Comparison of ENCODE assay signal across 1 cellular context in the genomic region with DNA sequence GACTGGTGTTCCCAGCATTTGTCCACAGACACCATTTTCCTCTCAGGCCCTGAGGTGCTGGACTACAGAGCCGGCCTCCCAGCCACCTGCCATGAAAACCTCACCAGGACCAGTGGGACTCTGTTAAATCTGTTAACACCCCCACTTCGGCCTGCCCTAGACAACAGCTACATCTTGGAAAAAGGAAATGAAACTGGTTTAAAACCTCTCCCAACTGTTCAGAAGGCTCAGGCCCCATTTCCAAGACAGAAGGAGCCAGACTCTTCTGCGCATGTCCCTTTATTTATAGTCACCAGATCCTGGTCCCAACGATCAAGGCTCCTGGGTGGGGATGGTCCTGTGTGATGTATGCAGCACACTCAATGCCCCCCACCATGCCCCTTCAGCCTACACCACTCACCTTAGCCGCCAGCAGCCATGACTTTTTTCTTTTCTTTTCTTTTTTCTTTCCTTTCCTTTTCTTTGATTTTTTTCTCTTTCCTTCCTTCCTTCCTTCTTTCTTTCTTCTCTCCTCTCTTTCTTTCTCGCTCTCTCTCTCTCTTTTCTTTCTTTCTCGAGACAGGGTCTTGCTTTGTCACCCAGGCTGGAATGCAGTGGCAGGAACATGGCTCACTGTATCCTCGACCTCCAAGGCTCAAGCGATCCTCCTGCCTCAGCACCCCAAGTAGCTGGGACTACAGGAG.
A peak's percentile ranks its signal among the peaks of the same experiment; 100 is the strongest.
TF ChIP-seq lines count a peak whose summit lies in the region.

No MANE protein-coding gene starts in this region.

TF ChIP-seq in K562, 482 proteins besides CTCF, POLR2A, EP300 and RAD21 (continued from another document):
- TF ChIP-seq, protein P1, sequence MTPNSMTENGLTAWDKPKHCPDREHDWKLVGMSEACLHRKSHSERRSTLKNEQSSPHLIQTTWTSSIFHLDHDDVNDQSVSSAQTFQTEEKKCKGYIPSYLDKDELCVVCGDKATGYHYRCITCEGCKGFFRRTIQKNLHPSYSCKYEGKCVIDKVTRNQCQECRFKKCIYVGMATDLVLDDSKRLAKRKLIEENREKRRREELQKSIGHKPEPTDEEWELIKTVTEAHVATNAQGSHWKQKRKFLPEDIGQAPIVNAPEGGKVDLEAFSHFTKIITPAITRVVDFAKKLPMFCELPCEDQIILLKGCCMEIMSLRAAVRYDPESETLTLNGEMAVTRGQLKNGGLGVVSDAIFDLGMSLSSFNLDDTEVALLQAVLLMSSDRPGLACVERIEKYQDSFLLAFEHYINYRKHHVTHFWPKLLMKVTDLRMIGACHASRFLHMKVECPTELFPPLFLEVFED (CRISPR knock-in tag; conservative IDR thresholded peaks at IDR 0.05) = 0 out of 2 replicates have a peak, but pooled peaks have one; percentile 15
- TF ChIP-seq MAZ (CRISPR knock-in tag; conservative IDR thresholded peaks at IDR 0.05 in 1 of 2, IDR thresholded peaks at IDR 0.05 in 1 of 2) = no peak
- no peak for TF ChIP-seq RBFOX2 (IDR thresholded peaks at IDR 0.05; ENCODE audit: low read depth, low read length)
- TF ChIP-seq MXI1 (IDR thresholded peaks at IDR 0.05; ENCODE audit: low read depth, low read length) = no peak
- TF ChIP-seq, protein P2, sequence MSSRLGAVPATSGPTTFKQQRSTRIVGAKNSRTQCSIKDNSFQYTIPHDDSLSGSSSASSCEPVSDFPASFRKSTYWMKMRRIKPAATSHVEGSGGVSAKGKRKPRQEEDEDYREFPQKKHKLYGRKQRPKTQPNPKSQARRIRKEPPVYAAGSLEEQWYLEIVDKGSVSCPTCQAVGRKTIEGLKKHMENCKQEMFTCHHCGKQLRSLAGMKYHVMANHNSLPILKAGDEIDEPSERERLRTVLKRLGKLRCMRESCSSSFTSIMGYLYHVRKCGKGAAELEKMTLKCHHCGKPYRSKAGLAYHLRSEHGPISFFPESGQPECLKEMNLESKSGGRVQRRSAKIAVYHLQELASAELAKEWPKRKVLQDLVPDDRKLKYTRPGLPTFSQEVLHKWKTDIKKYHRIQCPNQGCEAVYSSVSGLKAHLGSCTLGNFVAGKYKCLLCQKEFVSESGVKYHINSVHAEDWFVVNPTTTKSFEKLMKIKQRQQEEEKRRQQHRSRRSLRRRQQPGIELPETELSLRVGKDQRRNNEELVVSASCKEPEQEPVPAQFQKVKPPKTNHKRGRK (tag; IDR thresholded peaks at IDR 0.05) = peak; percentile 91
- no peak for TF ChIP-seq NFYB (IDR thresholded peaks at IDR 0.05; ENCODE audit: extremely low read depth, insufficient read length)
- TF ChIP-seq, protein P3, sequence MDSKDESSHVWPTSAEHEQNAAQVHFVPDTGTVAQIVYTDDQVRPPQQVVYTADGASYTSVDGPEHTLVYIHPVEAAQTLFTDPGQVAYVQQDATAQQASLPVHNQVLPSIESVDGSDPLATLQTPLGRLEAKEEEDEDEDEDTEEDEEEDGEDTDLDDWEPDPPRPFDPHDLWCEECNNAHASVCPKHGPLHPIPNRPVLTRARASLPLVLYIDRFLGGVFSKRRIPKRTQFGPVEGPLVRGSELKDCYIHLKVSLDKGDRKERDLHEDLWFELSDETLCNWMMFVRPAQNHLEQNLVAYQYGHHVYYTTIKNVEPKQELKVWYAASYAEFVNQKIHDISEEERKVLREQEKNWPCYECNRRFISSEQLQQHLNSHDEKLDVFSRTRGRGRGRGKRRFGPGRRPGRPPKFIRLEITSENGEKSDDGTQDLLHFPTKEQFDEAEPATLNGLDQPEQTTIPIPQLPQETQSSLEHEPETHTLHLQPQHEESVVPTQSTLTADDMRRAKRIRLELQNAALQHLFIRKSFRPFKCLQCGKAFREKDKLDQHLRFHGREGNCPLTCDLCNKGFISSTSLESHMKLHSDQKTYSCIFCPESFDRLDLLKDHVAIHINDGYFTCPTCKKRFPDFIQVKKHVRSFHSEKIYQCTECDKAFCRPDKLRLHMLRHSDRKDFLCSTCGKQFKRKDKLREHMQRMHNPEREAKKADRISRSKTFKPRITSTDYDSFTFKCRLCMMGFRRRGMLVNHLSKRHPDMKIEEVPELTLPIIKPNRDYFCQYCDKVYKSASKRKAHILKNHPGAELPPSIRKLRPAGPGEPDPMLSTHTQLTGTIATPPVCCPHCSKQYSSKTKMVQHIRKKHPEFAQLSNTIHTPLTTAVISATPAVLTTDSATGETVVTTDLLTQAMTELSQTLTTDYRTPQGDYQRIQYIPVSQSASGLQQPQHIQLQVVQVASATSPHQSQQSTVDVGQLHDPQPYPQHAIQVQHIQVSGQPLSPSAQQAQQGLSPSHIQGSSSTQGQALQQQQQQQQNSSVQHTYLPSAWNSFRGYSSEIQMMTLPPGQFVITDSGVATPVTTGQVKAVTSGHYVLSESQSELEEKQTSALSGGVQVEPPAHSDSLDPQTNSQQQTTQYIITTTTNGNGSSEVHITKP (IDR thresholded peaks at IDR 0.05; ENCODE audit: partially characterized antibody) = no peak
- TF ChIP-seq, protein P4, sequence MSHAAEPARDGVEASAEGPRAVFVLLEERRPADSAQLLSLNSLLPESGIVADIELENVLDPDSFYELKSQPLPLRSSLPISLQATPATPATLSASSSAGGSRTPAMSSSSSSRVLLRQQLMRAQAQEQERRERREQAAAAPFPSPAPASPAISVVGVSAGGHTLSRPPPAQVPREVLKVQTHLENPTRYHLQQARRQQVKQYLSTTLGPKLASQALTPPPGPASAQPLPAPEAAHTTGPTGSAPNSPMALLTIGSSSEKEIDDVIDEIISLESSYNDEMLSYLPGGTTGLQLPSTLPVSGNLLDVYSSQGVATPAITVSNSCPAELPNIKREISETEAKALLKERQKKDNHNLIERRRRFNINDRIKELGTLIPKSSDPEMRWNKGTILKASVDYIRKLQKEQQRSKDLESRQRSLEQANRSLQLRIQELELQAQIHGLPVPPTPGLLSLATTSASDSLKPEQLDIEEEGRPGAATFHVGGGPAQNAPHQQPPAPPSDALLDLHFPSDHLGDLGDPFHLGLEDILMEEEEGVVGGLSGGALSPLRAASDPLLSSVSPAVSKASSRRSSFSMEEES (CRISPR knock-in tag; IDR thresholded peaks at IDR 0.05) = no peak
